In the genomic region with DNA sequence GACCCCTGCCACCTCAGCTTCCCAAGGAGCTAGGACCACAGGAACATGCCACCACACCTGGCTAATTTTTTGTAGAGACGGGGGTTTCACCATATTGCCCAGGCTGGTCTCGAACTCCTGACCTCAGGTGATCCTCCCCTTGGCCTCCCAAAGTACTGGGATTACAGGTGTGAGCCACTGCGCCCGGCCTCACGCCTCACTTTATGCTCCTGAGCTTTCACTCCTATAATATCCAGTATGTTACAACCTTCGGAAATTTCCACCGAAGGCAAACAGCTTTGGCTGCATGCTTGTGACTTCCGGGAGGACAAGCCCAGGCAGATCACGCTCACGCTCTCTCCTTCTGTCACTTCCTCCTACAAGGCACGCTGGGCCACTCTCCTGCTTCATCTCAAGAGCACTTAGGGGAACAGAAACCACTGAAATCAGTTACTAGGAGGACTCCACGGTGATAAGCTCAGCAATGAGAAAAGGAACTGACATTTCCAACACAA, we compare ENCODE assay signal across 1 cellular context.
TF ChIP-seq lines count a peak whose summit lies in the region.

No MANE protein-coding gene starts in this region.

TF ChIP-seq in K562, 482 proteins besides CTCF, POLR2A, EP300 and RAD21:
- TF ChIP-seq ZSCAN29 (IDR thresholded peaks at IDR 0.05) (no peak), RBFOX2 (IDR thresholded peaks at IDR 0.05; ENCODE audit: low read depth, low read length) (peak; percentile 44; the same call in 1 of the 2 replicates), ZNF232 (CRISPR knock-in tag; IDR thresholded peaks at IDR 0.05) (no peak)
- TF ChIP-seq, protein P1, sequence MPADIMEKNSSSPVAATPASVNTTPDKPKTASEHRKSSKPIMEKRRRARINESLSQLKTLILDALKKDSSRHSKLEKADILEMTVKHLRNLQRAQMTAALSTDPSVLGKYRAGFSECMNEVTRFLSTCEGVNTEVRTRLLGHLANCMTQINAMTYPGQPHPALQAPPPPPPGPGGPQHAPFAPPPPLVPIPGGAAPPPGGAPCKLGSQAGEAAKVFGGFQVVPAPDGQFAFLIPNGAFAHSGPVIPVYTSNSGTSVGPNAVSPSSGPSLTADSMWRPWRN (IDR thresholded peaks at IDR 0.05; ENCODE audit: low read depth) = no peak
